In the genomic region with DNA sequence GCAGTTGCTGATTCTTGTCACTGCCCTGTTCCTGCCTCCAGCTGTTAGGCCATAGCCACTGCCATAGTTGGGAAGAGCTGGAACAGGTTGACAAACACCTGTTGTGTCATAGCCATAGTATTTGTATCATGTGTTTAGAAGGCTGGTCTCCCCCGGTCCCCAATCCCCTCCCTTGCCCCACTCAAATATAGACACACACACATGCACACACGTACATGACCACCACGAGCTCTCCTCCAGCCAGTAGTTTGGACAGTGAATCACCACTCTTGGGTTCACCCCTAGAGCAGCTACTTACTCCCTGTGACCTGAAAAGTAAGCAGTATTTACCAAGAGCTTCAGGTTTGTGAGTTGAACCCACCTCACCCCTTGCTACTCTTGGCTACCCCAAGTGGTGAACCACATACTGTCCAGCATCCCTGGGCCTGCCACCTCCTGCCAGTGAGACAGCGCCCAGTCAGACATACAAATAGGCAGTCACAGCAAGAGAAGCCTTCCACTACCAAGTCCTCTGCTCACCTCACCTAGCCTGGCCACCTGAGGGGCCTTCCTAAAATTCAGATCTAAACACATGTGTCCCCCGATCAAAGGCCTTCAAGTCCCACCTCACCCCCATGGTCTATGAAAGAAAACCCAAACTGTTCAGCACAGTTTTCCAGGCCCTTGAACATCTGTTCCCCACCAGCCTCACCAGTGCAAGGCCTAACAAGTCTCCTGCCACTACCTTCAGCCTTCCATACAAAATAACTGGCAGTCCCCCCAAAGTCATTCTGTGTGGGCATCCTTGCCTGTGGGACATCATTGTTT, we compare ENCODE assay signal across 8 cellular contexts. TPM values are rescaled to one million over a fixed set of nuclear protein-coding genes. Genes with fewer than 3 reads are reported as not detected.
DNase-seq lines count a peak whose midpoint lies in the region; ATAC-seq and TF ChIP-seq lines count a peak whose summit lies in the region.

No MANE protein-coding gene starts in this region.

- no peaks in the 10 kb centered on the region for H3K36me3 Mint-ChIP-seq in WTC11

- peaks cover 12% of the 10 kb centered on the region for H3K4me1 Mint-ChIP-seq in WTC11

- no peak for ATAC-seq in WTC11
- no peak for ATAC-seq in foreskin keratinocyte

- peaks cover 14% of the 10 kb centered on the region for H3K4me1 ChIP-seq in foreskin keratinocyte
- H3K4me1 ChIP-seq in skeletal muscle tissue (ENCODE audit: control insufficient read depth in 3 of 3, insufficient read depth in 3 of 3, low read length in 3 of 3) = peaks cover 12 to 27% (median 18%) of the 10 kb centered on the region in 3 donors
- peaks cover 13% of the 10 kb centered on the region for H3K4me1 ChIP-seq in testis
- no peaks in the 10 kb centered on the region for H3K4me1 ChIP-seq in BE2C

- 0 out of 2 replicates have a peak overlapping the region, but pooled peaks have one; percentile 24 for H3K27ac Mint-ChIP-seq in WTC11

- CTCF ChIA-PET in WTC11 (lab: Charles Lee) = interaction anchor here (0.9 to 1.9 kb wide), 3 partner anchors 31 to 369 kb away, joined by 3 to 8 read pairs (median 3); partner anchors contain the start of gene MXD1

- no peak overlapping the region for H3K4me3 Mint-ChIP-seq in WTC11

- TF ChIP-seq POLR2A in testis (IDR thresholded peaks at IDR 0.05) = no peak

- DNase-seq in GM20000 (ENCODE audit: low spot score) = peak; percentile 10
- DNase-seq in WTC11 (ENCODE audit: low spot score) = no peak
- DNase-seq in foreskin keratinocyte = no peak
- DNase-seq in cerebellar nuclear complex (lab: John Stamatoyannopoulos, UW) = no peak
- no peak for DNase-seq in testis
- DNase-seq in HK-2 (ENCODE audit: unreplicated experiment) = no peak
- DNase-seq in BE2C = no peak

- 92 to 98% methylated on average over 4 to 5 of the region's 5 CpGs for WGBS in testis, 2 donors

- POLR2A ChIA-PET in WTC11 (lab: Charles Lee) = no interaction called here

- H3K4me3 ChIP-seq in skeletal muscle tissue (ENCODE audit: low read length in 3 of 3) = no peak overlapping the region
- no peak overlapping the region for H3K4me3 ChIP-seq in testis
- H3K4me3 ChIP-seq in BE2C (ENCODE audit: low read depth, low read length) = no peak overlapping the region

- intact Hi-C loops in testis (cut with DNase I; ENCODE audit: low total_unique reads) = no loop called here

- H3K27me3 ChIP-seq in foreskin keratinocyte (no peaks in the 10 kb centered on the region), skeletal muscle tissue (ENCODE audit: control insufficient read depth in 3 of 3, insufficient read depth in 3 of 3, low read length in 3 of 3) (no peaks in the 10 kb centered on the region), testis (no peaks in the 10 kb centered on the region), BE2C (no peaks in the 10 kb centered on the region)

- no peaks in the 10 kb centered on the region; the same call in 1 of the 2 replicates for H3K27me3 Mint-ChIP-seq in WTC11 (ENCODE audit: low read depth)

- H3K9me3 ChIP-seq in skeletal muscle tissue (ENCODE audit: control insufficient read depth in 3 of 3, low read length in 3 of 3) (no peaks in the 10 kb centered on the region), testis (no peaks in the 10 kb centered on the region), BE2C (no peaks in the 10 kb centered on the region)

- H3K27ac ChIP-seq in foreskin keratinocyte = peak overlapping the region; percentile 46
- peak overlapping the region; percentile 67 for H3K27ac ChIP-seq in skeletal muscle tissue (ENCODE audit: low read depth, low read length)
- H3K27ac ChIP-seq in testis = peak overlapping the region in 1 of 2 donors; percentile 71

- no peaks in the 10 kb centered on the region for H3K9me3 Mint-ChIP-seq in WTC11

- TF ChIP-seq CTCF in GM20000 (IDR thresholded peaks at IDR 0.05; ENCODE audit: extremely low read depth, missing control alignments) = no peak
- TF ChIP-seq CTCF in WTC11 (IDR thresholded peaks at IDR 0.05) = no peak
- TF ChIP-seq CTCF in foreskin keratinocyte (conservative IDR thresholded peaks at IDR 0.05) = no peak
- TF ChIP-seq CTCF in testis (IDR thresholded peaks at IDR 0.05) = no peak
- TF ChIP-seq CTCF in BE2C (IDR thresholded peaks at IDR 0.05; ENCODE audit: low read depth, low read length) = no peak

- H3K9ac ChIP-seq in skeletal muscle tissue (ENCODE audit: low read depth in 1 of 3, low read length in 3 of 3) = no peak overlapping the region

- no peaks in the 10 kb centered on the region for H3K36me3 ChIP-seq in skeletal muscle tissue (ENCODE audit: control insufficient read depth in 3 of 3, insufficient read depth in 3 of 3, low read length in 3 of 3)
- H3K36me3 ChIP-seq in testis (ENCODE audit: low read depth, missing control alignments) = no peaks in the 10 kb centered on the region
- no peaks in the 10 kb centered on the region for H3K36me3 ChIP-seq in BE2C

TF ChIP-seq in WTC11, 78 proteins besides CTCF, POLR2A, EP300 and RAD21 (continues in another document):
- TF ChIP-seq NR3C1 (CRISPR knock-in tag; conservative IDR thresholded peaks at IDR 0.05; ENCODE audit: low read depth) = no peak
- no peak for TF ChIP-seq ZNF281 (CRISPR knock-in tag; IDR thresholded peaks at IDR 0.05)
- no peak for TF ChIP-seq NR1H2 (CRISPR knock-in tag; IDR thresholded peaks at IDR 0.05)
- no peak for TF ChIP-seq FOXP1 (CRISPR knock-in tag; IDR thresholded peaks at IDR 0.05; ENCODE audit: borderline replicate concordance)
- TF ChIP-seq KAT7 (CRISPR knock-in tag; IDR thresholded peaks at IDR 0.05; ENCODE audit: borderline replicate concordance) = no peak
- TF ChIP-seq ZNF317 (CRISPR knock-in tag; IDR thresholded peaks at IDR 0.05; ENCODE audit: borderline replicate concordance, low read depth) = no peak
- TF ChIP-seq, protein P1, sequence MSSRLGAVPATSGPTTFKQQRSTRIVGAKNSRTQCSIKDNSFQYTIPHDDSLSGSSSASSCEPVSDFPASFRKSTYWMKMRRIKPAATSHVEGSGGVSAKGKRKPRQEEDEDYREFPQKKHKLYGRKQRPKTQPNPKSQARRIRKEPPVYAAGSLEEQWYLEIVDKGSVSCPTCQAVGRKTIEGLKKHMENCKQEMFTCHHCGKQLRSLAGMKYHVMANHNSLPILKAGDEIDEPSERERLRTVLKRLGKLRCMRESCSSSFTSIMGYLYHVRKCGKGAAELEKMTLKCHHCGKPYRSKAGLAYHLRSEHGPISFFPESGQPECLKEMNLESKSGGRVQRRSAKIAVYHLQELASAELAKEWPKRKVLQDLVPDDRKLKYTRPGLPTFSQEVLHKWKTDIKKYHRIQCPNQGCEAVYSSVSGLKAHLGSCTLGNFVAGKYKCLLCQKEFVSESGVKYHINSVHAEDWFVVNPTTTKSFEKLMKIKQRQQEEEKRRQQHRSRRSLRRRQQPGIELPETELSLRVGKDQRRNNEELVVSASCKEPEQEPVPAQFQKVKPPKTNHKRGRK (CRISPR knock-in tag; IDR thresholded peaks at IDR 0.05; ENCODE audit: borderline replicate concordance) = no peak
- no peak for TF ChIP-seq HMGXB4 (CRISPR knock-in tag; IDR thresholded peaks at IDR 0.05)
- TF ChIP-seq ZNF121 (CRISPR knock-in tag; IDR thresholded peaks at IDR 0.05) = no peak
- no peak for TF ChIP-seq SMAD3 (CRISPR knock-in tag; IDR thresholded peaks at IDR 0.05; ENCODE audit: borderline replicate concordance)
- TF ChIP-seq ETV6 (CRISPR knock-in tag; IDR thresholded peaks at IDR 0.05) = no peak
- no peak for TF ChIP-seq IRF2 (CRISPR knock-in tag; IDR thresholded peaks at IDR 0.05; ENCODE audit: borderline replicate concordance, low read depth)

RNA-seq across cellular contexts. Expression of gene PCBP1, which starts 7.1 kb away (rescaled TPM):
- 489 to 528 TPM (median 518 TPM) in 3 replicates for total RNA-seq in WTC11 (2021)
- total RNA-seq in foreskin keratinocyte = 115 and 138 TPM in 2 replicates
- polyA plus RNA-seq in foreskin keratinocyte = 288 and 309 TPM in 2 replicates
- total RNA-seq in skeletal muscle tissue = 45.4 TPM
- total RNA-seq in testis = 100 to 1,000 TPM; 144 to 200 TPM
- 270 TPM for polyA plus RNA-seq in testis (ENCODE audit: insufficient read depth, low read depth, low replicate concordance)
- polyA plus RNA-seq in BE2C (2012; ENCODE audit: insufficient read depth, insufficient read length, low read depth) = 374 TPM
